ENCODE assay signal across 11 cellular contexts in genomic region chr9:96382175-96382574, GRCh38. TPM values are rescaled to one million over a fixed set of nuclear protein-coding genes. Genes with fewer than 3 reads are reported as not detected.
DNase-seq lines count a peak whose midpoint lies in the region; ATAC-seq, FAIRE-seq and TF ChIP-seq lines count a peak whose summit lies in the region.
"Had no signal": no experiment of that assay in that cellular context is flagged by ENCODE, and none has a peak within 500 bp of the region (broad histone marks: within the 10 kb centered on the region; RNA-seq: fewer than 3 reads in every experiment).

No MANE protein-coding gene starts in this region.

- H3K4me3 ChIP-seq in astrocyte of the cerebellum (ENCODE audit: low read depth, low read length) (peak overlapping the region; percentile 49), HepG2 (replicated peaks in 1 of 3; ENCODE audit: insufficient read depth in 1 of 3, low read depth in 2 of 3, low read length in 3 of 3) (peak overlapping the region; percentile 63 to 87 (median 72)), spleen (no peak overlapping the region)

- H3K36me3 ChIP-seq in HepG2 (replicated peaks in 1 of 2; ENCODE audit: control insufficient read depth in 1 of 2, insufficient read depth in 2 of 2, low read length in 2 of 2) (peaks cover 1 to 14% of the 10 kb centered on the region in 2 experiments; a peak in 4 of 5 replicates), spleen (no peaks in the 10 kb centered on the region)

- H3K27me3 ChIP-seq in HepG2 (ENCODE audit: control insufficient read depth in 1 of 2, insufficient read depth in 2 of 2, low read length in 2 of 2) (no peaks in the 10 kb centered on the region; a peak in 1 of 5 replicates), spleen (replicated peaks in 1 of 7) (no peaks in the 10 kb centered on the region)

- BruUV-seq in HepG2 (replicated peaks; lab: Mats Ljungman, UMichigan), result no TSS peak

- peaks cover 85% of the 10 kb centered on the region for H3K4me1 ChIP-seq in HepG2 (ENCODE audit: insufficient read depth, low read length)
- peaks cover 0 to 27% (median 13%) of the 10 kb centered on the region in 6 donors for H3K4me1 ChIP-seq in spleen

- no peak for TF ChIP-seq RAD21 in HepG2 (CRISPR knock-in tag; IDR thresholded peaks at IDR 0.05)

- peak; percentile 20 for DNase-seq in stimulated activated CD4-positive, alpha-beta T cell treated with anti-CD3 and anti-CD28 coated beads, Interleukin-15, amount 100 ng/mL, for 24 hours
- DNase-seq in stimulated activated CD4-positive, alpha-beta T cell treated with anti-CD3 and anti-CD28 coated beads, Interleukin-2, amount 100 ng/mL, for 24 hours, result no peak
- DNase-seq in astrocyte of the cerebellum (ENCODE audit: low read depth), result no peak
- peak; percentile 20 for DNase-seq in HepG2 (ENCODE audit: low spot score)
- DNase-seq in RPMI8226, result no peak
- no peak for DNase-seq in spleen
- DNase-seq: activated effector memory CD4-positive, alpha-beta T cell treated with anti-CD3 and anti-CD28 coated beads, Interleukin-2, amount 50 U/mL, for 16 hours; NCI-H1930 had no signal

- peaks cover 34% of the 10 kb centered on the region for H4K20me1 ChIP-seq in HepG2 (ENCODE audit: insufficient read depth, low read length)

- H2AFZ ChIP-seq in HepG2 (ENCODE audit: low read length), result no peak overlapping the region

- peaks cover 73% of the 10 kb centered on the region for H3K79me2 ChIP-seq in HepG2 (ENCODE audit: insufficient read depth, low read length)

- TF ChIP-seq CTCF in astrocyte of the cerebellum (IDR thresholded peaks at IDR 0.05; ENCODE audit: low read depth, low read length, missing control alignments), result no peak
- no peak for TF ChIP-seq CTCF in HepG2 (CRISPR knock-in tag; IDR thresholded peaks at IDR 0.05)
- no peak for TF ChIP-seq CTCF in spleen (IDR thresholded peaks at IDR 0.05 in 8 of 11, conservative IDR thresholded peaks at IDR 0.05 in 3 of 11)

- TF ChIP-seq POLR2A in HepG2 (IDR thresholded peaks at IDR 0.05; ENCODE audit: insufficient read depth in 1 of 2, low read depth in 2 of 2, low read length in 2 of 2) (no peak), spleen (IDR thresholded peaks at IDR 0.05) (no peak)

- no peaks in the 10 kb centered on the region for H3K9me3 ChIP-seq in HepG2 (ENCODE audit: low read length)
- no peaks in the 10 kb centered on the region for H3K9me3 ChIP-seq in spleen

- H3K9ac ChIP-seq in HepG2 (ENCODE audit: insufficient read depth, low read depth, low read length), result peak overlapping the region; percentile 90

- intact Hi-C loops in HepG2 (cut with micrococcal nuclease; ENCODE audit: unreplicated experiment) (loop anchor here (5.0 kb wide), 1 partner anchor 55 kb away; no protein-coding TSS in a partner anchor), spleen (cut with DNase I; ENCODE audit: low total_unique reads) (no loop called here)

- ATAC-seq in HepG2, result no peak
- ATAC-seq in HG02759 (IDR thresholded peaks at IDR 0.05; ENCODE audit: unreplicated experiment), result no peak
- ATAC-seq in HG03342 (IDR thresholded peaks at IDR 0.05; ENCODE audit: unreplicated experiment), result no peak

- TF ChIP-seq EP300 in HepG2 (IDR thresholded peaks at IDR 0.05; ENCODE audit: low read depth in 2 of 2, low read length in 2 of 2) (no peak), HepG2 (CRISPR knock-in tag; IDR thresholded peaks at IDR 0.05; ENCODE audit: borderline replicate concordance) (no peak)

- in situ Hi-C loops in astrocyte of the cerebellum (cut with HindIII; ENCODE audit: low sequenced_read_pairs), result no loop called here
- in situ Hi-C loops in HepG2 (cut with HindIII; ENCODE audit: extremely low pct_ligation_motif_present, low pct_unique_long_range_greater_than_20kb), result no loop called here

- FAIRE-seq in HepG2 (lab: Jason Lieb, UNC), result no peak
- FAIRE-seq: endometrium had no signal

- POLR2A ChIA-PET in HepG2 (lab: Yijun Ruan, JAX), result interaction anchor here (0.9 to 4.7 kb wide), 16 partner anchors 9 to 110 kb away, joined by 3 to 25 read pairs (median 4); partner anchors contain the start of gene HABP4

- 10% methylated on average over 2 of the region's 2 CpGs for WGBS in HepG2 (ENCODE audit: low lambda C conversion rate)
- WGBS in spleen, 5 donors, result 64 to 97% (median 68%) methylated on average over 2 of the region's 2 CpGs

- peak overlapping the region; percentile 95 for H3K27ac ChIP-seq in HepG2 (ENCODE audit: extremely low read length, insufficient read depth, low read length)
- no peak overlapping the region for H3K27ac ChIP-seq in spleen

- H3K4me2 ChIP-seq in HepG2 (ENCODE audit: low read depth, low read length), result peak overlapping the region; percentile 100

- CTCF ChIA-PET in HepG2 (lab: Yijun Ruan, JAX; ENCODE audit: low intra/inter-chr PET ratio, low total read pairs), result interaction anchor here (0.7 kb wide), 1 partner anchor 65 kb away, joined by 3 read pairs; no protein-coding TSS in a partner anchor

TF ChIP-seq in HepG2, 621 proteins besides CTCF, POLR2A, EP300 and RAD21 (continues in another document):
- TF ChIP-seq UBTF (CRISPR knock-in tag; IDR thresholded peaks at IDR 0.05) (no peak), ZFY (CRISPR knock-in tag; IDR thresholded peaks at IDR 0.05) (no peak), HNRNPL (IDR thresholded peaks at IDR 0.05; ENCODE audit: low read depth, low read length) (no peak)

RNA-seq across cellular contexts. Expression of gene SLC35D2, which starts 1.3 kb away (rescaled TPM):
- total RNA-seq in HepG2 (2016; rRNA removed; fragmentation: Illumina TruSeq; extraction: Trizol) (59.6 and 96.2 TPM in 2 replicates), spleen (10 to 100 TPM; 10.9 to 20.9 (median 17.4) TPM)
- 187 and 190 TPM in 2 replicates for total RNA-seq in HepG2 (2016; cell fraction: cytosol; rRNA removed; fragmentation: Illumina TruSeq; extraction: Trizol; ENCODE audit: low read depth)
- total RNA-seq in HepG2 (2016; cell fraction: insoluble cytoplasmic fraction; rRNA removed; fragmentation: Illumina TruSeq; extraction: Trizol), result 58.0 and 98.8 TPM in 2 replicates
- total RNA-seq in HepG2 (2016; cell fraction: membrane; rRNA removed; fragmentation: Illumina TruSeq; extraction: Trizol), result 218 and 226 TPM in 2 replicates
- total RNA-seq in HepG2 (2016; cell fraction: nucleus; rRNA removed; fragmentation: Illumina TruSeq; extraction: Trizol), result 63.3 and 75.6 TPM in 2 replicates
- polyA plus RNA-seq in HepG2 (2011; rRNA removed) (97.4 and 103 TPM in 2 replicates), spleen (10 to 100 TPM in 2 of 3 donors, 1 to 10 TPM in 1; 9.8 to 11.1 (median 10.1) TPM)
- polyA plus RNA-seq in HepG2 (2011; cell fraction: cytosol; rRNA removed), result 70.4 and 119 TPM in 2 replicates
- 52.2 and 66.4 TPM in 2 replicates for polyA plus RNA-seq in HepG2 (2011; cell fraction: nucleus; rRNA removed)
- polyA plus RNA-seq in HepG2 (2012), result 137 and 167 TPM in 2 replicates
- polyA plus RNA-seq in HepG2 (2016; cell fraction: cytosol; fragmentation: Illumina TruSeq; extraction: Trizol; ENCODE audit: low read depth), result 214 and 245 TPM in 2 replicates
- 71.1 and 77.0 TPM in 2 replicates for polyA plus RNA-seq in HepG2 (2016; cell fraction: insoluble cytoplasmic fraction; fragmentation: Illumina TruSeq; extraction: Trizol; ENCODE audit: low read depth)
- 233 and 237 TPM in 2 replicates for polyA plus RNA-seq in HepG2 (2016; cell fraction: membrane; fragmentation: Illumina TruSeq; extraction: Trizol; ENCODE audit: low read depth)
- 115 and 125 TPM in 2 replicates for polyA plus RNA-seq in HepG2 (2016; cell fraction: nucleus; fragmentation: Illumina TruSeq; extraction: Trizol; ENCODE audit: insufficient read depth, low read depth)
- 5.1 and 25.0 TPM in 2 replicates for polyA minus RNA-seq in HepG2 (2011; rRNA and poly(A)+ RNA removed; ENCODE audit: low replicate concordance)
- polyA minus RNA-seq in HepG2 (2011; cell fraction: cytosol; rRNA and poly(A)+ RNA removed), result 50.7 and 55.5 TPM in 2 replicates
- 68.4 and 80.7 TPM in 2 replicates for polyA minus RNA-seq in HepG2 (2011; cell fraction: nucleus; rRNA and poly(A)+ RNA removed)

RNA-seq across cellular contexts. Expression of gene ZNF367, which starts 36.0 kb away (rescaled TPM):
- 7.7 and 8.1 TPM in 2 replicates for total RNA-seq in HepG2 (2016; rRNA removed; fragmentation: Illumina TruSeq; extraction: Trizol)
- total RNA-seq in HepG2 (2016; cell fraction: cytosol; rRNA removed; fragmentation: Illumina TruSeq; extraction: Trizol; ENCODE audit: low read depth), result 1.2 TPM in 2 replicates
- total RNA-seq in HepG2 (2016; cell fraction: insoluble cytoplasmic fraction; rRNA removed; fragmentation: Illumina TruSeq; extraction: Trizol), result 8.0 and 8.1 TPM in 2 replicates
- total RNA-seq in HepG2 (2016; cell fraction: membrane; rRNA removed; fragmentation: Illumina TruSeq; extraction: Trizol), result 3.0 and 4.0 TPM in 2 replicates
- total RNA-seq in HepG2 (2016; cell fraction: nucleus; rRNA removed; fragmentation: Illumina TruSeq; extraction: Trizol), result 10.3 and 11.5 TPM in 2 replicates
- polyA plus RNA-seq in HepG2 (2011; rRNA removed), result 1.8 and 2.9 TPM in 2 replicates
- polyA plus RNA-seq in HepG2 (2011; cell fraction: cytosol; rRNA removed), result 1.1 TPM in 2 replicates
- polyA plus RNA-seq in HepG2 (2011; cell fraction: nucleus; rRNA removed), result 2.0 and 3.3 TPM in 2 replicates
- polyA plus RNA-seq in HepG2 (2012), result 2.5 and 4.6 TPM in 2 replicates
- polyA plus RNA-seq in HepG2 (2016; cell fraction: cytosol; fragmentation: Illumina TruSeq; extraction: Trizol; ENCODE audit: low read depth), result 0.44 and 0.57 TPM in 2 replicates
- polyA plus RNA-seq in HepG2 (2016; cell fraction: insoluble cytoplasmic fraction; fragmentation: Illumina TruSeq; extraction: Trizol; ENCODE audit: low read depth), result 7.1 and 7.8 TPM in 2 replicates
- polyA plus RNA-seq in HepG2 (2016; cell fraction: membrane; fragmentation: Illumina TruSeq; extraction: Trizol; ENCODE audit: low read depth), result 1.4 and 1.7 TPM in 2 replicates
- 19.1 and 20.1 TPM in 2 replicates for polyA plus RNA-seq in HepG2 (2016; cell fraction: nucleus; fragmentation: Illumina TruSeq; extraction: Trizol; ENCODE audit: insufficient read depth, low read depth)
- polyA minus RNA-seq in HepG2 (2011; rRNA and poly(A)+ RNA removed; ENCODE audit: low replicate concordance), result 2.3 and 10.9 TPM in 2 replicates
- 1.8 and 2.5 TPM in 2 replicates for polyA minus RNA-seq in HepG2 (2011; cell fraction: cytosol; rRNA and poly(A)+ RNA removed)
- 3.4 and 5.7 TPM in 2 replicates for polyA minus RNA-seq in HepG2 (2011; cell fraction: nucleus; rRNA and poly(A)+ RNA removed)
- total RNA-seq in spleen, result 1 to 10 TPM; 1.2 to 3.7 (median 2.2) TPM
- 1 to 10 TPM in 2 of 3 donors, under 1 TPM in 1; 0.93 to 2.1 (median 1.4) TPM for polyA plus RNA-seq in spleen

Comparison
In these comparisons a context has a peak if more than half of its experiments do, and no peak if none do; other contexts are left out.
1. DNase-seq: peak in stimulated activated CD4-positive, alpha-beta T cell treated with anti-CD3 and anti-CD28 coated beads, Interleukin-15, amount 100 ng/mL, for 24 hours (single experiment) and HepG2 (single experiment); none in stimulated activated CD4-positive, alpha-beta T cell treated with anti-CD3 and anti-CD28 coated beads, Interleukin-2, amount 100 ng/mL, for 24 hours (0 of 2), astrocyte of the cerebellum (single experiment), RPMI8226 (single experiment) and spleen (single experiment).
2. H3K4me3 ChIP-seq: peak in astrocyte of the cerebellum (single experiment) and HepG2 (3 of 3); none in spleen (0 of 8).